In the genomic region with DNA sequence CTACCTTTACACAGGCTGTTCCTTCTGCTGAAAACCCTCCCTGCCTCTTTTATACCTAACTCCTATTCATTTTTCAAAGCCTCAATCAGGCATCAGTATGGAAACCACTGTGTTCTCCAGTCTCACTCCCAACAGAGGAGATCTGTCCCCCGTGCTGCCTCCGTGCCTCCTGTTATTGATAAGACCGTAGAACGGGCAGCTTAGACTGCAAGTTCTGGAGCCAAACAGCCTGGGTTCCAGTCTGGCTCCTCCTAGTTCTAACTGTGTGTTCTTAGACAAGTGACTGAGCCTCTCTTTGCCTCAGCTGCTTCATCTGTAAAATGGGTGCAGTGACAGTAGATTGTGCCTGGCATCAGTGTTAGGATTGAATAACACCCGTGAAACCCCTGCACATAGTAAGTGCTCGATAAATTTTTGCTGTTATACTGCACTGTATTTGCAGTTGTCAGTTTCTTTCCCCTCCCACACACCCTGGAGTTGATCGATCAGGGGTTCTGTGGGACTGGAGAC, we compare ENCODE assay signal across 23 cellular contexts.
"Had no signal": no experiment of that assay in that cellular context is flagged by ENCODE, and none has a peak within 500 bp of the region (broad histone marks: within the 10 kb centered on the region; RNA-seq: fewer than 3 reads in every experiment).

No MANE protein-coding gene starts in this region.

- DNase-seq: colonic mucosa; effector CD8-positive, alpha-beta T cell; erythroblast; esophagus squamous epithelium; foreskin melanocyte; glutamatergic neuron; heart right ventricle; hippocampal formation; left cardiac atrium; left lung; midbrain; naive thymus-derived CD4-positive, alpha-beta T cell; nucleus accumbens; ovary; posterior cingulate gyrus; stimulated activated CD4-positive, alpha-beta T cell treated with anti-CD3 and anti-CD28 coated beads, Interleukin-4, amount 100 ng/mL, for 4 hours; stimulated activated naive B cell treated with anti-CD40 and anti-IgM and Interleukin-4, amounts not matched to agents 10 μg/mL and 1 μg/mL and 100 μg/mL, for 72 hours; transverse colon had no signal

- ATAC-seq: left cardiac atrium; stimulated activated naive B cell treated with anti-CD40 and anti-IgM and Interleukin-4, amounts not matched to agents 10 μg/mL and 1 μg/mL and 100 μg/mL, for 72 hours had no signal

- H3K27me3 ChIP-seq: colonic mucosa, esophagus squamous epithelium, left lung, ovary, suprapubic skin, transverse colon, vagina had no signal

- H3K36me3 Mint-ChIP-seq: naive thymus-derived CD4-positive, alpha-beta T cell; stimulated activated naive B cell treated with anti-CD40 and anti-IgM and Interleukin-4, amounts not matched to agents 10 μg/mL and 1 μg/mL and 100 μg/mL, for 72 hours had no signal

- H3K4me1 ChIP-seq: colonic mucosa had no signal

- H3K27ac ChIP-seq: colonic mucosa, esophagus squamous epithelium, heart right ventricle, left lung, ovary, suprapubic skin, transverse colon, vagina had no signal

- H3K36me3 ChIP-seq: colonic mucosa, esophagus squamous epithelium, heart right ventricle, left lung, ovary, suprapubic skin, transverse colon, vagina had no signal

- H3K9me3 Mint-ChIP-seq: dendritic cell treated with granulocyte-macrophage colony-stimulating factor and Interleukin-4, amounts not matched to agents 40 ng/mL and 50 ng/mL, for 4 days; naive thymus-derived CD4-positive, alpha-beta T cell; stimulated activated naive B cell treated with anti-CD40 and anti-IgM and Interleukin-4, amounts not matched to agents 10 μg/mL and 1 μg/mL and 100 μg/mL, for 72 hours; stimulated activated naive CD8-positive, alpha-beta T cell treated with anti-CD3 and anti-CD28 coated beads, Interleukin-15, Interleukin-2, amounts not matched to agents 100 ng/mL and 50 ng/mL, for 24 hours had no signal

- H3K4me3 ChIP-seq: colonic mucosa, esophagus squamous epithelium, heart right ventricle, left lung, ovary, suprapubic skin, transverse colon, vagina had no signal

- H3K27ac Mint-ChIP-seq: dendritic cell treated with granulocyte-macrophage colony-stimulating factor and Interleukin-4, amounts not matched to agents 40 ng/mL and 50 ng/mL, for 4 days; nephron; stimulated activated naive B cell treated with anti-CD40 and anti-IgM and Interleukin-4, amounts not matched to agents 10 μg/mL and 1 μg/mL and 100 μg/mL, for 72 hours; stimulated activated naive CD8-positive, alpha-beta T cell treated with anti-CD3 and anti-CD28 coated beads, Interleukin-15, Interleukin-2, amounts not matched to agents 100 ng/mL and 50 ng/mL, for 24 hours had no signal

- H3K4me3 Mint-ChIP-seq: dendritic cell treated with granulocyte-macrophage colony-stimulating factor and Interleukin-4, amounts not matched to agents 40 ng/mL and 50 ng/mL, for 4 days; naive thymus-derived CD4-positive, alpha-beta T cell; nephron; stimulated activated naive B cell treated with anti-CD40 and anti-IgM and Interleukin-4, amounts not matched to agents 10 μg/mL and 1 μg/mL and 100 μg/mL, for 72 hours; stimulated activated naive CD8-positive, alpha-beta T cell treated with anti-CD3 and anti-CD28 coated beads, Interleukin-15, Interleukin-2, amounts not matched to agents 100 ng/mL and 50 ng/mL, for 24 hours had no signal

- H3K9me3 ChIP-seq: colonic mucosa, esophagus squamous epithelium, heart right ventricle, left lung, ovary, suprapubic skin, transverse colon, vagina had no signal
